7 cellular contexts compared by ENCODE assay signal in the genomic region with DNA sequence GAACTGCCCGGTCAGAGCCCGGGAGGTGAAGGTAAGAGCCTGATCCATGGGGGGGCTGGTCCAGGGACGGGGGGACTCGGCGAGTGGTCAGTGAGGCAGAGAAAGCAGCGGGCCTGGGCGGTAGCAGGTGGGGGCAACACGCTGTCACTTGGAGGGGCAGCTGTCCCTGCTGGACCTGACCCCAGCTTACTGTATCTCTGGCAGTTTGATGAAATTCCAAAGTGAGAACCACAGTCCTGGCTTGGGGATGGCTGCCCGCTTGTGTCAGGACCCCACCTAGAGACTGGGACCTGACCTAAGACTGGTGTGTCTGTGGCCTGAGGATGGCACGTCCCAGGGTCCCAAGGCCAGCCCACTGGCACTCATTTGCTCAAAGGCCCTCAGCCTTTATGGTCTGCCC.
"Had no signal": no experiment of that assay in that cellular context is flagged by ENCODE, and none has a peak within 500 bp of the region (broad histone marks: within the 10 kb centered on the region; RNA-seq: fewer than 3 reads in every experiment).

No MANE protein-coding gene starts in this region.

- H3K4me3 ChIP-seq: HAP-1 had no signal

- DNase-seq: GOT3, H7, HFFc6 had no signal

- H3K9me3 ChIP-seq: HAP-1 had no signal

- H3K4me1 ChIP-seq: HAP-1 had no signal

- H3K36me3 ChIP-seq: HAP-1 had no signal

- H3K27ac ChIP-seq: HL-60 had no signal

- ATAC-seq: HCT116, HepG2 had no signal
